Comparison of ENCODE assay signal across 2 cellular contexts in the genomic region with DNA sequence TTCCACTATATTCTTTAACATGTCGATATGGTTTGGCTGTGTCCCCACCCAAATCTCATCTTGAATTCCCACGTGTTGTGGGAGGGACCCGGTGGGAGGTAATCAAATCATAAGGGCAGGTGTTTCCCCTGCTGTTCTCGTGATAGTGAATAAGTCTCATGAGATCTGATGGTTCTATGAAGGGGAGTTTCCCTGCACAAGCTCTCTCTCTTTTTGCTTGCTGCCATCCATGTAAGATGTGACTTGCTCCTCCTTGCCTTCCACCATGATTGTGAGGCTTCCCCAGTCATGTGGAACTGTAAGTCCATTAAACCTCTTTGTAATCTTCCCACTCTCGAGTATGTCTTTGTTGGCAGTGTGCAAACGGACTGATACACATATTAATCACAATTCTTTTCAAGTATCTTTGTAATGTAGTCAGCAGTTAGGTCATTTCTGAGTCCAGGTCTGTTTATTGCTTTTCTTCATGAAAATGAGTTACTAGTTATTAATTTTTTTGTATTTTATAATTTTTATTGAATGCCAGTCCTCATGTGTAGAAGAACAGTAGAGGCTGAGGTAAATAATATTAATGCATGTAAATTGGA. TPM values are rescaled to one million over a fixed set of nuclear protein-coding genes. Genes with fewer than 3 reads are reported as not detected.
"Had no signal": no experiment of that assay in that cellular context is flagged by ENCODE, and none has a peak within 500 bp of the region (broad histone marks: within the 10 kb centered on the region; RNA-seq: fewer than 3 reads in every experiment).

No MANE protein-coding gene starts in this region.

RNA-seq across cellular contexts. Expression of gene MAGEA11, which starts 19.1 kb away (rescaled TPM):
- total RNA-seq: LHCN-M2, MCF 10A had no signal
